Comparison of ENCODE assay signal across 24 cellular contexts in the genomic region with DNA sequence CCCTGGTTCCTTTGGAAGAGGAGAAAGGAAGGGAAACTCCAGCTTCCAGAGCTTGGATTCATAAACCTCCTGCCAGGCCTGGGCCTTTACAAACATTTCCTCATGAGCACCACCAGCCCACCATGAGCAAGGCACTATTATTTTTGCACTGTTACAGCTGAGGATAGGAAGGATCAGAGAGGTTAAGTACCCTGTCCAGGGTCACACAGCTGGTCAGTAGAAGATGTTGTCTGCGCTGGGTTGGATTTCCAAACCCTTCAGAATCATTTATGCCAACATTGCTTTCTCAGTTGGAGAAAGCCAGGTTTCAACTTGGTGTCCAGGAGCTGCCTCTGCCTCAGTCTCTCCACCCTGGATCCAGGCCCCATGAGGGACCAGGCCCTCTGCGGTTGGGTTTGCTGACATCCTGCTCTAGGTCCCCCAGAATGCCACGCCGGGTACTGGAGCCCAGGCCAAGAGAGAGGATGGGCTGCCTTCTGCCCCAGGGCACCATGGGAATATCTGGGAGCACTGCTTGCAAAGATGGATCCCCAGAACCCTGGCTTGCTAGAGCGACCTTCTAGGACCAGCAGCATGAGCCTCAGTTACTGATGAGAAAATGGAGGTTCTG. TPM values are rescaled to one million over a fixed set of nuclear protein-coding genes. Genes with fewer than 3 reads are reported as not detected.
DNase-seq lines count a peak whose midpoint lies in the region; ATAC-seq and TF ChIP-seq lines count a peak whose summit lies in the region.
"Had no signal": no experiment of that assay in that cellular context is flagged by ENCODE, and none has a peak within 500 bp of the region (broad histone marks: within the 10 kb centered on the region; RNA-seq: fewer than 3 reads in every experiment).

No MANE protein-coding gene starts in this region.

- H3K4me3 ChIP-seq in colonic mucosa: no peak overlapping the region
- H3K4me3 ChIP-seq in neuronal stem cell (ENCODE audit: low read length in 2 of 2): no peak overlapping the region
- no peak overlapping the region for H3K4me3 ChIP-seq in tibial artery
- H3K4me3 ChIP-seq: gastrocnemius medialis, psoas muscle had no signal

- H4K8ac ChIP-seq in neuronal stem cell (ENCODE audit: low read depth, low read length): no peak overlapping the region

- peak overlapping the region; percentile 94 for H2BK15ac ChIP-seq in neuronal stem cell (ENCODE audit: low read length)

- H3K4ac ChIP-seq in neuronal stem cell (ENCODE audit: low read length): no peak overlapping the region

- no CpG with 5 or more reads among the region's 5 CpGs for WGBS in neuronal stem cell (ENCODE audit: extremely low coverage in 2 of 2, insufficient read length in 2 of 2, insufficient replicate concordance in 1 of 2), 2 donors

- H3K18ac ChIP-seq in neuronal stem cell (ENCODE audit: low read length): peak overlapping the region; percentile 81

- H3K4me2 ChIP-seq in neuronal stem cell (ENCODE audit: insufficient read depth, low read length, poor library complexity, severe bottlenecking): no peak overlapping the region
- H3K4me2 ChIP-seq: KMS-11 had no signal

- POLR2A ChIA-PET in RWPE1 (lab: Yijun Ruan, JAX; ENCODE audit: low non-redundant PET): no interaction called here

- H3K79me1 ChIP-seq in neuronal stem cell (ENCODE audit: low read depth, low read length): no peaks in the 10 kb centered on the region

- DNase-seq in RWPE1 (ENCODE audit: low spot score): no peak
- DNase-seq in colonic mucosa: no peak
- no peak for DNase-seq in neuronal stem cell (ENCODE audit: low spot score)
- DNase-seq in tibial artery: no peak
- DNase-seq: activated B cell treated with CpG ODN at 0.5 μM for 24 hours; activated CD4-positive, alpha-beta T cell treated with anti-CD3 and anti-CD28 coated beads, Interleukin-2, amount 50 U/mL, for 4 hours; activated CD8-positive, alpha-beta memory T cell treated with anti-CD3 and anti-CD28 coated beads, Interleukin-2, amount 50 U/mL, for 4 hours; activated naive CD8-positive, alpha-beta T cell treated with anti-CD3 and anti-CD28 coated beads, Interleukin-2, amount 10 ng/mL, durations not matched to agents 7 days and 5 days; EL; gastrocnemius medialis; left ventricle myocardium superior; NCI-H1417 treated with DMSO at 0.1 percent for 48 hours; nephron progenitor cell; small intestine; stimulated activated CD4-positive, alpha-beta T cell treated with anti-CD3 and anti-CD28 coated beads, Interleukin-2, amount 100 ng/mL, for 24 hours; substantia nigra had no signal

- no peak overlapping the region for H2BK120ac ChIP-seq in neuronal stem cell (ENCODE audit: low read depth, low read length)

- TF ChIP-seq CTCF in RWPE1 (conservative IDR thresholded peaks at IDR 0.05; ENCODE audit: low read depth) (no peak), colonic mucosa (IDR thresholded peaks at IDR 0.05) (no peak), tibial artery (IDR thresholded peaks at IDR 0.05) (no peak)

- no peak overlapping the region for H3K23ac ChIP-seq in neuronal stem cell (ENCODE audit: low read depth, low read length, poor library complexity)

- H4K91ac ChIP-seq in neuronal stem cell (ENCODE audit: low read depth, low read length, poor library complexity): no peak overlapping the region

- no peak overlapping the region for H2AFZ ChIP-seq in neuronal stem cell (ENCODE audit: low read length)

- H3K9me3 ChIP-seq in colonic mucosa (no peaks in the 10 kb centered on the region), neuronal stem cell (replicated peaks in 1 of 2; ENCODE audit: control insufficient read depth in 2 of 2, insufficient read depth in 1 of 2, low read depth in 1 of 2, low read length in 2 of 2) (peaks cover 0 to 2% of the 10 kb centered on the region in 2 donors), tibial artery (no peaks in the 10 kb centered on the region)
- H3K9me3 ChIP-seq: gastrocnemius medialis, psoas muscle had no signal

- H2BK5ac ChIP-seq in neuronal stem cell (ENCODE audit: low read length): no peak overlapping the region

- ATAC-seq in GM19328 (IDR thresholded peaks at IDR 0.05; ENCODE audit: unreplicated experiment) (no peak), HG02870 (IDR thresholded peaks at IDR 0.05; ENCODE audit: unreplicated experiment) (no peak), GM18519 (IDR thresholded peaks at IDR 0.05; ENCODE audit: low FRiP score, unreplicated experiment) (no peak)
- ATAC-seq: activated T-helper 17 cell treated with anti-CD3 and anti-CD28 coated beads, Interleukin-2, amount 50 U/mL, for 72 hours; gastrocnemius medialis had no signal

- H3K36me3 ChIP-seq in colonic mucosa (no peaks in the 10 kb centered on the region), neuronal stem cell (replicated peaks in 1 of 2; ENCODE audit: control insufficient read depth in 2 of 2, insufficient read depth in 2 of 2, low read length in 2 of 2) (no peaks in the 10 kb centered on the region), tibial artery (no peaks in the 10 kb centered on the region)
- H3K36me3 ChIP-seq: gastrocnemius medialis had no signal

- intact Hi-C loops in colonic mucosa (cut with DNase I): no loop called here
- intact Hi-C loops in tibial artery (cut with DNase I; ENCODE audit: low total_unique reads): no loop called here

- H3K27ac ChIP-seq in RWPE1: peak overlapping the region; percentile 77
- peak overlapping the region; percentile 12 for H3K27ac ChIP-seq in colonic mucosa
- no peak overlapping the region for H3K27ac ChIP-seq in neuronal stem cell (replicated peaks; ENCODE audit: low read length)
- H3K27ac ChIP-seq in tibial artery: peak overlapping the region; percentile 2 to 49
- H3K27ac ChIP-seq: gastrocnemius medialis, KMS-11, psoas muscle had no signal

- H2AK5ac ChIP-seq in neuronal stem cell (ENCODE audit: low read depth, low read length): no peak overlapping the region

- H3K27me3 ChIP-seq in colonic mucosa (no peaks in the 10 kb centered on the region), neuronal stem cell (ENCODE audit: control insufficient read depth in 3 of 3, insufficient read depth in 3 of 3, low read depth in 1 of 3, low read length in 3 of 3) (peaks cover 0 to 65% (median 5%) of the 10 kb centered on the region in 3 experiments), tibial artery (peaks cover 0 to 22% of the 10 kb centered on the region in 2 donors)

- no peak overlapping the region for H3K14ac ChIP-seq in neuronal stem cell (ENCODE audit: low read length)

- H2BK12ac ChIP-seq in neuronal stem cell (ENCODE audit: low read length): peak overlapping the region; percentile 26

- H3K9ac ChIP-seq in colonic mucosa (ENCODE audit: low read depth in 2 of 2, low read length in 2 of 2) (no peak overlapping the region), neuronal stem cell (ENCODE audit: low read depth, low read length, poor library complexity) (no peak overlapping the region)
- H3K9ac ChIP-seq: KMS-11 had no signal

- CTCF ChIA-PET in RWPE1 (lab: Yijun Ruan, JAX): no interaction called here

- H3K4me1 ChIP-seq in colonic mucosa (no peaks in the 10 kb centered on the region), neuronal stem cell (ENCODE audit: control insufficient read depth in 2 of 2, insufficient read depth in 1 of 2, low read depth in 1 of 2, low read length in 2 of 2) (peaks cover 11 to 17% of the 10 kb centered on the region in 2 donors), tibial artery (peaks cover 0 to 14% (median 5%) of the 10 kb centered on the region in 4 donors)
- H3K4me1 ChIP-seq: gastrocnemius medialis, psoas muscle had no signal

RNA-seq across cellular contexts. Expression of a gene that starts 29.7 kb away (rescaled TPM):
- total RNA-seq in colonic mucosa: 1 to 10 TPM in 1 of 2 donors, under 1 TPM in 1; 0.27 to 6.6 TPM
- 3.6 TPM for polyA plus RNA-seq in neuronal stem cell (2013, experiment 1 of 2)
- 3.6 TPM for polyA plus RNA-seq in neuronal stem cell (2013, experiment 2 of 2)
- total RNA-seq: activated B cell treated with CpG ODN at 0.5 μM for 24 hours; activated naive CD8-positive, alpha-beta T cell treated with anti-CD3 and anti-CD28 coated beads, Interleukin-2, amount 10 ng/mL, durations not matched to agents 7 days and 5 days; activated T-helper 17 cell treated with anti-CD3 and anti-CD28 coated beads, Interleukin-2, amount 50 U/mL, for 72 hours; mononuclear cell; OCI-LY7 had no signal
